8 cellular contexts compared by ENCODE assay signal in genomic region chr12:54725233-54725843, GRCh38.
A peak's percentile ranks its signal among the peaks of the same experiment; 100 is the strongest.
DNase-seq lines count a peak whose midpoint lies in the region; ATAC-seq and TF ChIP-seq lines count a peak whose summit lies in the region.

No MANE protein-coding gene starts in this region.

- H3K27ac ChIP-seq in tibial artery (no peak overlapping the region), gastrocnemius medialis (no peak overlapping the region)

- ATAC-seq in GM18511 (IDR thresholded peaks at IDR 0.05; ENCODE audit: unreplicated experiment): no peak
- ATAC-seq in gastrocnemius medialis: no peak

- no peak overlapping the region for H3K4me3 ChIP-seq in epithelial cell of proximal tubule (ENCODE audit: low read depth, low read length)
- no peak overlapping the region for H3K4me3 ChIP-seq in tibial artery
- no peak overlapping the region for H3K4me3 ChIP-seq in gastrocnemius medialis

- DNase-seq in NCI-H510A treated with DMSO at 0.1 percent for 48 hours (lab: John Stamatoyannopoulos, UW) (peak; percentile 45), NCI-H510A (lab: John Stamatoyannopoulos, UW) (no peak), NCI-H2227 treated with DMSO at 0.1 percent for 48 hours (lab: John Stamatoyannopoulos, UW) (peak; percentile 0), epithelial cell of proximal tubule (ENCODE audit: low read depth) (no peak), renal cortical epithelial cell (ENCODE audit: low read depth) (peak; percentile 25), tibial artery (no peak), gastrocnemius medialis (no peak)

- no peak for TF ChIP-seq POLR2A in gastrocnemius medialis (IDR thresholded peaks at IDR 0.05)

- H3K4me1 ChIP-seq in tibial artery: no peaks in the 10 kb centered on the region
- no peaks in the 10 kb centered on the region for H3K4me1 ChIP-seq in gastrocnemius medialis

- H3K9me3 ChIP-seq in tibial artery (no peaks in the 10 kb centered on the region), gastrocnemius medialis (no peaks in the 10 kb centered on the region)

- TF ChIP-seq CTCF in epithelial cell of proximal tubule (conservative IDR thresholded peaks at IDR 0.05; ENCODE audit: low read depth, low read length) (peak; percentile 55), tibial artery (IDR thresholded peaks at IDR 0.05) (no peak), gastrocnemius medialis (IDR thresholded peaks at IDR 0.05 in 4 of 5, conservative IDR thresholded peaks at IDR 0.05 in 1 of 5) (peak in 1 of 5 experiments; percentile 23)

- intact Hi-C loops in tibial artery (cut with DNase I; ENCODE audit: low total_unique reads) (no loop called here), gastrocnemius medialis (cut with DNase I; ENCODE audit: low total_unique reads) (no loop called here)

- in situ Hi-C loops in gastrocnemius medialis (cut with MboI; ENCODE audit: low sequenced_read_pairs in 4 of 4): loop anchor here (25.0 kb wide), 3 partner anchors 112 to 237 kb away; no protein-coding TSS in a partner anchor

- H3K27me3 ChIP-seq in tibial artery: peaks cover 0 to 4% of the 10 kb centered on the region in 2 donors
- peaks cover 0 to under 1% (median 0%) of the 10 kb centered on the region in 3 donors for H3K27me3 ChIP-seq in gastrocnemius medialis

- H3K36me3 ChIP-seq in tibial artery: no peaks in the 10 kb centered on the region
- no peaks in the 10 kb centered on the region for H3K36me3 ChIP-seq in gastrocnemius medialis

Comparison
In these comparisons a context has a peak if more than half of its experiments do, and no peak if none do; other contexts are left out.
1. DNase-seq: peak in NCI-H510A treated with DMSO at 0.1 percent for 48 hours (single experiment), NCI-H2227 treated with DMSO at 0.1 percent for 48 hours (single experiment) and renal cortical epithelial cell (single experiment); none in NCI-H510A (single experiment), epithelial cell of proximal tubule (single experiment), tibial artery (0 of 2) and gastrocnemius medialis (0 of 2).